Comparison of ENCODE assay signal across 15 cellular contexts in genomic region chr11:2210366-2211112, GRCh38. TPM values are rescaled to one million over a fixed set of nuclear protein-coding genes. Genes with fewer than 3 reads are reported as not detected.
DNase-seq lines count a peak whose midpoint lies in the region; ATAC-seq and TF ChIP-seq lines count a peak whose summit lies in the region.
"Had no signal": no experiment of that assay in that cellular context is flagged by ENCODE, and none has a peak within 500 bp of the region (broad histone marks: within the 10 kb centered on the region; RNA-seq: fewer than 3 reads in every experiment).

No MANE protein-coding gene starts in this region.

- in situ Hi-C loops in mammary epithelial cell (cut with MboI; ENCODE audit: low sequenced_read_pairs in 2 of 2) = no loop called here

- no peak overlapping the region for H3K4me3 Mint-ChIP-seq in activated CD8-positive, alpha-beta T cell treated with anti-CD3 and anti-CD28 coated beads for 36 hours
- peak overlapping the region; percentile 22 for H3K4me3 Mint-ChIP-seq in type B pancreatic cell
- H3K4me3 Mint-ChIP-seq: HFFc6 had no signal

- H3K27me3 ChIP-seq in breast epithelium (no peaks in the 10 kb centered on the region), mammary epithelial cell (ENCODE audit: insufficient read depth, low read length) (peaks cover 2% of the 10 kb centered on the region), lower lobe of right lung (ENCODE audit: low read depth) (peaks cover 4% of the 10 kb centered on the region)

- H3K27ac Mint-ChIP-seq in activated CD8-positive, alpha-beta T cell treated with anti-CD3 and anti-CD28 coated beads for 36 hours = no peak overlapping the region
- no peak overlapping the region for H3K27ac Mint-ChIP-seq in type B pancreatic cell
- H3K27ac Mint-ChIP-seq: HFFc6 had no signal

- WGBS in mammary epithelial cell (ENCODE audit: low coverage, missing lambda C conversion rate) = 63% methylated on average over 13 of the region's 16 CpGs

- POLR2A ChIA-PET in activated CD8-positive, alpha-beta T cell treated with anti-CD3 and anti-CD28 coated beads for 36 hours (lab: Charles Lee) = no interaction called here

- intact Hi-C loops in breast epithelium (cut with DNase I; ENCODE audit: low total_unique reads) (no loop called here), mammary epithelial cell (cut with micrococcal nuclease) (no loop called here), lower lobe of right lung (cut with DNase I) (no loop called here)
- intact Hi-C loops in activated CD8-positive, alpha-beta T cell treated with anti-CD3 and anti-CD28 coated beads for 36 hours (cut with micrococcal nuclease) = no loop called here

- H3K4me2 ChIP-seq in mammary epithelial cell (ENCODE audit: insufficient read depth, low read depth, low read length) = no peak overlapping the region

- H3K27ac ChIP-seq in breast epithelium = no peak overlapping the region
- no peak overlapping the region for H3K27ac ChIP-seq in mammary epithelial cell (ENCODE audit: insufficient read depth, low read depth, low read length)
- H3K27ac ChIP-seq in lower lobe of right lung = no peak overlapping the region
- H3K27ac ChIP-seq: parathyroid adenoma, thoracic aorta had no signal

- H3K79me2 ChIP-seq in mammary epithelial cell (ENCODE audit: insufficient read depth, low read length) = no peaks in the 10 kb centered on the region
- H3K79me2 ChIP-seq: parathyroid adenoma had no signal

- dilution Hi-C loops in mammary epithelial cell (cut with HindIII; ENCODE audit: low sequenced_read_pairs) = loop anchor here (5.0 to 10.0 kb wide), 3 partner anchors 37 to 204 kb away; no protein-coding TSS in a partner anchor

- TF ChIP-seq CTCF in breast epithelium (IDR thresholded peaks at IDR 0.05) = no peak
- TF ChIP-seq CTCF in mammary epithelial cell (conservative IDR thresholded peaks at IDR 0.05 in 1 of 2, IDR thresholded peaks at IDR 0.05 in 1 of 2; ENCODE audit: extremely low read depth in 1 of 2, insufficient read depth in 1 of 2, low read depth in 1 of 2, low read length in 2 of 2) = no peak
- no peak for TF ChIP-seq CTCF in activated CD8-positive, alpha-beta T cell treated with anti-CD3 and anti-CD28 coated beads for 36 hours (IDR thresholded peaks at IDR 0.05)
- TF ChIP-seq CTCF in lower lobe of right lung (IDR thresholded peaks at IDR 0.05) = no peak
- no peak for TF ChIP-seq CTCF in type B pancreatic cell (conservative IDR thresholded peaks at IDR 0.05)

- H3K9ac ChIP-seq in mammary epithelial cell (ENCODE audit: insufficient read depth, low read length) = no peak overlapping the region
- H3K9ac ChIP-seq: parathyroid adenoma had no signal

- H3K4me1 ChIP-seq in breast epithelium (peaks cover 7 to 10% of the 10 kb centered on the region in 2 donors), mammary epithelial cell (ENCODE audit: insufficient read depth, low read length) (peaks cover 18% of the 10 kb centered on the region), lower lobe of right lung (no peaks in the 10 kb centered on the region)
- H3K4me1 ChIP-seq: parathyroid adenoma had no signal

- no TSS peak for BruUV-seq in mammary epithelial cell (replicated peaks; lab: Mats Ljungman, UMichigan)

- H3K9me3 Mint-ChIP-seq in activated CD8-positive, alpha-beta T cell treated with anti-CD3 and anti-CD28 coated beads for 36 hours = no peaks in the 10 kb centered on the region
- H3K9me3 Mint-ChIP-seq in type B pancreatic cell = no peaks in the 10 kb centered on the region
- H3K9me3 Mint-ChIP-seq: HFFc6 had no signal

- CTCF ChIA-PET in mammary epithelial cell (lab: Charles Lee; ENCODE audit: low non-redundant PET) = no interaction called here
- CTCF ChIA-PET in activated CD8-positive, alpha-beta T cell treated with anti-CD3 and anti-CD28 coated beads for 36 hours (lab: Charles Lee) = interaction anchor here (1.9 to 2.2 kb wide), 2 partner anchors 16 to 88 kb away, joined by 5 to 6 read pairs; no protein-coding TSS in a partner anchor

- H3K9me3 ChIP-seq in breast epithelium (no peaks in the 10 kb centered on the region), mammary epithelial cell (replicated peaks; ENCODE audit: insufficient read depth, low read length) (no peaks in the 10 kb centered on the region), lower lobe of right lung (no peaks in the 10 kb centered on the region)
- H3K9me3 ChIP-seq: thoracic aorta had no signal

- H2AFZ ChIP-seq in mammary epithelial cell (ENCODE audit: low read depth, low read length) = no peak overlapping the region
- H2AFZ ChIP-seq: parathyroid adenoma had no signal

- no peaks in the 10 kb centered on the region for H3K27me3 Mint-ChIP-seq in activated CD8-positive, alpha-beta T cell treated with anti-CD3 and anti-CD28 coated beads for 36 hours
- peaks cover 5% of the 10 kb centered on the region for H3K27me3 Mint-ChIP-seq in type B pancreatic cell

- H4K20me1 ChIP-seq in mammary epithelial cell (ENCODE audit: insufficient read depth, low read length) = no peaks in the 10 kb centered on the region

- no peaks in the 10 kb centered on the region for H3K36me3 Mint-ChIP-seq in activated CD8-positive, alpha-beta T cell treated with anti-CD3 and anti-CD28 coated beads for 36 hours (ENCODE audit: low read depth)
- H3K36me3 Mint-ChIP-seq in type B pancreatic cell = no peaks in the 10 kb centered on the region

- H3K4me3 ChIP-seq in breast epithelium (no peak overlapping the region), mammary epithelial cell (replicated peaks in 1 of 3; ENCODE audit: insufficient read depth in 1 of 3, low read depth in 2 of 3, low read length in 3 of 3) (no peak overlapping the region), lower lobe of right lung (no peak overlapping the region)
- H3K4me3 ChIP-seq: thoracic aorta had no signal

- DNase-seq in breast epithelium (ENCODE audit: low spot score in 2 of 2) (peak; percentile 16 to 43), mammary epithelial cell (no peak), lower lobe of right lung (peak; percentile 28), type B pancreatic cell (ENCODE audit: extremely low spot score, unreplicated experiment) (peak; percentile 65), DMS79 (lab: John Stamatoyannopoulos, UW) (no peak), COLO668 (lab: John Stamatoyannopoulos, UW; ENCODE audit: unreplicated experiment) (no peak)
- DNase-seq in activated CD8-positive, alpha-beta T cell treated with anti-CD3 and anti-CD28 coated beads for 36 hours = peak; percentile 0
- DNase-seq: AML-193, erythroblast, HFFc6 had no signal

- peaks cover 10% of the 10 kb centered on the region for H3K4me1 Mint-ChIP-seq in activated CD8-positive, alpha-beta T cell treated with anti-CD3 and anti-CD28 coated beads for 36 hours (ENCODE audit: low read depth)
- peaks cover 28% of the 10 kb centered on the region for H3K4me1 Mint-ChIP-seq in type B pancreatic cell (ENCODE audit: unreplicated experiment)

- no peaks in the 10 kb centered on the region for H3K36me3 ChIP-seq in breast epithelium
- H3K36me3 ChIP-seq in mammary epithelial cell (ENCODE audit: insufficient read depth, low read length) = no peaks in the 10 kb centered on the region
- no peaks in the 10 kb centered on the region for H3K36me3 ChIP-seq in lower lobe of right lung
- H3K36me3 ChIP-seq: thoracic aorta had no signal

- no peak for TF ChIP-seq POLR2A in breast epithelium (IDR thresholded peaks at IDR 0.05)

- ATAC-seq in activated CD8-positive, alpha-beta T cell treated with anti-CD3 and anti-CD28 coated beads for 36 hours = no peak
- ATAC-seq in lower lobe of right lung (no peak), HG03039 (IDR thresholded peaks at IDR 0.05; ENCODE audit: unreplicated experiment) (no peak)

RNA-seq across cellular contexts. Expression of gene TH, which starts 38.9 kb away (rescaled TPM):
- total RNA-seq in breast epithelium (not detected), mammary epithelial cell (under 1 TPM in 1 of 2 donors, not detected in 1; 0.61 TPM), lower lobe of right lung (not detected), type B pancreatic cell (ENCODE audit: low replicate concordance) (2.2 and 11.1 TPM in 2 replicates)
- 0.16 TPM for polyA plus RNA-seq in mammary epithelial cell
- not detected for polyA minus RNA-seq in mammary epithelial cell
- not detected for total RNA-seq in activated CD8-positive, alpha-beta T cell treated with anti-CD3 and anti-CD28 coated beads for 36 hours
- total RNA-seq: activated CD8-positive, alpha-beta memory T cell treated with anti-CD3 and anti-CD28 coated beads for 36 hours; HFFc6; thoracic aorta had no signal

RNA-seq across cellular contexts. Expression of gene INS, which starts 49.5 kb away (rescaled TPM):
- total RNA-seq in breast epithelium (not detected), mammary epithelial cell (not detected), lower lobe of right lung (not detected), type B pancreatic cell (ENCODE audit: low replicate concordance) (1,584 and 3,976 TPM in 2 replicates)
- polyA plus RNA-seq in mammary epithelial cell = not detected
- not detected for polyA minus RNA-seq in mammary epithelial cell
- total RNA-seq in activated CD8-positive, alpha-beta T cell treated with anti-CD3 and anti-CD28 coated beads for 36 hours = not detected
- total RNA-seq: activated CD8-positive, alpha-beta memory T cell treated with anti-CD3 and anti-CD28 coated beads for 36 hours; cerebellum; HFFc6; thoracic aorta had no signal

RNA-seq across cellular contexts. Expression of gene ASCL2, which starts 59.8 kb away (rescaled TPM):
- total RNA-seq in breast epithelium (1 to 10 TPM in 2 of 3 donors, under 1 TPM in 1; 0.96 to 4.8 (median 3.3) TPM), mammary epithelial cell (not detected), lower lobe of right lung (1.7 TPM), type B pancreatic cell (ENCODE audit: low replicate concordance) (5.6 and 13.6 TPM in 2 replicates)
- polyA plus RNA-seq in mammary epithelial cell = 0.05 TPM
- polyA minus RNA-seq in mammary epithelial cell = not detected
- total RNA-seq in activated CD8-positive, alpha-beta T cell treated with anti-CD3 and anti-CD28 coated beads for 36 hours = 1 to 10 TPM; 2.7 to 3.4 TPM
- total RNA-seq: HFFc6 had no signal

Comparison
In these comparisons a context has a peak if more than half of its experiments do, and no peak if none do; other contexts are left out.
1. DNase-seq: peak in breast epithelium (2 of 2), activated CD8-positive, alpha-beta T cell treated with anti-CD3 and anti-CD28 coated beads for 36 hours (single experiment), lower lobe of right lung (single experiment) and type B pancreatic cell (single experiment); none in mammary epithelial cell (single experiment), DMS79 (single experiment) and COLO668 (single experiment).
2. RNA of gene INS, which starts 49.5 kb away (total RNA-seq): 1,584 to 3,976 TPM in type B pancreatic cell; not detected in breast epithelium, not detected in mammary epithelial cell, not detected in activated CD8-positive, alpha-beta T cell treated with anti-CD3 and anti-CD28 coated beads for 36 hours and not detected in lower lobe of right lung (single experiment); every median in the first group is over 1,000 times any median in the second.